In genomic region chr13:95573226-95573625, GRCh38 we compare ENCODE assay signal across 27 cellular contexts. TPM values are rescaled to one million over a fixed set of nuclear protein-coding genes. Genes with fewer than 3 reads are reported as not detected.
DNase-seq lines count a peak whose midpoint lies in the region; ATAC-seq, FAIRE-seq and TF ChIP-seq lines count a peak whose summit lies in the region.
"Had no signal": no experiment of that assay in that cellular context is flagged by ENCODE, and none has a peak within 500 bp of the region (broad histone marks: within the 10 kb centered on the region; RNA-seq: fewer than 3 reads in every experiment).

No MANE protein-coding gene starts in this region.

- no peaks in the 10 kb centered on the region for H3K79me2 ChIP-seq in PC-9 (ENCODE audit: low read depth)

- TF ChIP-seq CTCF in PC-9 (conservative IDR thresholded peaks at IDR 0.05) (no peak), epithelial cell of esophagus (IDR thresholded peaks at IDR 0.05; ENCODE audit: insufficient read depth, low read depth, low read length, missing control alignments) (no peak), osteocyte (IDR thresholded peaks at IDR 0.05) (no peak)

- peaks cover 6% of the 10 kb centered on the region; the same call in 1 of the 2 replicates for H3F3A ChIP-seq in PC-9 (ENCODE audit: insufficient read depth, low read depth)

- no peaks in the 10 kb centered on the region for H3K9me2 ChIP-seq in PC-9 (ENCODE audit: insufficient read depth)

- H3K27me3 ChIP-seq in PC-9 (ENCODE audit: insufficient read depth, low read depth) = no peaks in the 10 kb centered on the region
- H3K27me3 ChIP-seq: spleen had no signal

- intact Hi-C loops in PC-9 (cut with micrococcal nuclease; ENCODE audit: unreplicated experiment) = no loop called here

- H3K4me1 ChIP-seq in PC-9 (replicated peaks; ENCODE audit: insufficient read depth) = peaks cover 14% of the 10 kb centered on the region
- H3K4me1 ChIP-seq: spleen had no signal

- FAIRE-seq in frontal cortex (lab: Jason Lieb, UNC) = no peak
- FAIRE-seq: GM18507, keratinocyte had no signal

- no peaks in the 10 kb centered on the region for H3K4me1 Mint-ChIP-seq in activated T-helper 17 cell treated with anti-CD3 and anti-CD28 coated beads, Interleukin-2, amount 50 U/mL, for 72 hours
- H3K4me1 Mint-ChIP-seq in osteocyte (ENCODE audit: unreplicated experiment) = peaks cover 4% of the 10 kb centered on the region
- H3K4me1 Mint-ChIP-seq: activated CD4-positive, alpha-beta memory T cell treated with anti-CD3 and anti-CD28 coated beads, Interleukin-2, amount 10 ng/mL, durations not matched to agents 7 days and 5 days; stimulated activated naive CD8-positive, alpha-beta T cell treated with anti-CD3 and anti-CD28 coated beads, Interleukin-15, amount 100 ng/mL, for 72 hours had no signal

- H3K27ac ChIP-seq in PC-9 = peak overlapping the region; percentile 61
- H3K27ac ChIP-seq: spleen, WERI-Rb-1 had no signal

- H3K9me3 Mint-ChIP-seq in activated T-helper 17 cell treated with anti-CD3 and anti-CD28 coated beads, Interleukin-2, amount 50 U/mL, for 72 hours = no peaks in the 10 kb centered on the region
- no peaks in the 10 kb centered on the region for H3K9me3 Mint-ChIP-seq in osteocyte (ENCODE audit: unreplicated experiment)
- H3K9me3 Mint-ChIP-seq: activated CD4-positive, alpha-beta memory T cell treated with anti-CD3 and anti-CD28 coated beads, Interleukin-2, amount 10 ng/mL, durations not matched to agents 7 days and 5 days; activated naive CD4-positive, alpha-beta T cell treated with anti-CD3 and anti-CD28 coated beads for 36 hours; effector memory CD8-positive, alpha-beta T cell; stimulated activated naive CD8-positive, alpha-beta T cell treated with anti-CD3 and anti-CD28 coated beads, Interleukin-15, amount 100 ng/mL, for 72 hours; type B pancreatic cell had no signal

- no peak overlapping the region for H3K27ac Mint-ChIP-seq in activated T-helper 17 cell treated with anti-CD3 and anti-CD28 coated beads, Interleukin-2, amount 50 U/mL, for 72 hours
- no peak overlapping the region for H3K27ac Mint-ChIP-seq in osteocyte (ENCODE audit: unreplicated experiment)
- H3K27ac Mint-ChIP-seq: activated CD4-positive, alpha-beta memory T cell treated with anti-CD3 and anti-CD28 coated beads, Interleukin-2, amount 10 ng/mL, durations not matched to agents 7 days and 5 days; activated naive CD4-positive, alpha-beta T cell treated with anti-CD3 and anti-CD28 coated beads for 36 hours; effector memory CD8-positive, alpha-beta T cell; stimulated activated naive CD8-positive, alpha-beta T cell treated with anti-CD3 and anti-CD28 coated beads, Interleukin-15, amount 100 ng/mL, for 72 hours; type B pancreatic cell had no signal

- peaks cover 33% of the 10 kb centered on the region for H3K27me3 Mint-ChIP-seq in activated T-helper 17 cell treated with anti-CD3 and anti-CD28 coated beads, Interleukin-2, amount 50 U/mL, for 72 hours
- peaks cover 13% of the 10 kb centered on the region for H3K27me3 Mint-ChIP-seq in osteocyte (ENCODE audit: unreplicated experiment)
- H3K27me3 Mint-ChIP-seq: type B pancreatic cell had no signal

- no peaks in the 10 kb centered on the region for H4K20me1 ChIP-seq in PC-9 (ENCODE audit: insufficient read depth)

- CTCF ChIA-PET in PC-9 (lab: Charles Lee) = no interaction called here

- no peaks in the 10 kb centered on the region for H3K36me3 Mint-ChIP-seq in activated T-helper 17 cell treated with anti-CD3 and anti-CD28 coated beads, Interleukin-2, amount 50 U/mL, for 72 hours (ENCODE audit: low read depth)
- peaks cover 15% of the 10 kb centered on the region for H3K36me3 Mint-ChIP-seq in osteocyte (ENCODE audit: unreplicated experiment)

- DNase-seq in HCEC 1CT = peak; percentile 22
- DNase-seq in PC-9 = peak; percentile 14 to 77
- peak; percentile 89 for DNase-seq in epithelial cell of esophagus (ENCODE audit: low read depth)
- DNase-seq in skeletal muscle cell (ENCODE audit: low read depth) = peak; percentile 31
- DNase-seq in frontal cortex (ENCODE audit: low spot score in 2 of 2) = no peak
- DNase-seq in osteocyte (ENCODE audit: extremely low spot score, unreplicated experiment) = no peak
- DNase-seq: activated CD4-positive, alpha-beta memory T cell treated with anti-CD3 and anti-CD28 coated beads, Interleukin-2, amount 10 ng/mL, durations not matched to agents 7 days and 5 days; activated naive CD4-positive, alpha-beta T cell treated with anti-CD3 and anti-CD28 coated beads for 36 hours; activated T-cell treated with anti-CD3 and anti-CD28 coated beads for 4 hours; anterior cingulate cortex; effector memory CD8-positive, alpha-beta T cell; foreskin melanocyte; hypothalamus; MM.1S; NCI-H1694; spleen; stimulated activated CD4-positive, alpha-beta T cell treated with anti-CD3 and anti-CD28 coated beads, Interleukin-4, amount 100 ng/mL, for 24 hours; stimulated activated naive CD8-positive, alpha-beta T cell treated with anti-CD3 and anti-CD28 coated beads, Interleukin-15, amount 100 ng/mL, for 72 hours; T-helper 2 cell; WERI-Rb-1 had no signal

- peaks cover 3% of the 10 kb centered on the region; the same call in 1 of the 2 replicates for H3K9me3 ChIP-seq in PC-9 (ENCODE audit: insufficient read depth, low read depth)
- H3K9me3 ChIP-seq: spleen had no signal

- ATAC-seq in activated T-helper 17 cell treated with anti-CD3 and anti-CD28 coated beads, Interleukin-2, amount 50 U/mL, for 72 hours (replicated peaks) = no peak
- ATAC-seq: effector memory CD8-positive, alpha-beta T cell; stimulated activated naive CD8-positive, alpha-beta T cell treated with anti-CD3 and anti-CD28 coated beads, Interleukin-15, amount 100 ng/mL, for 72 hours had no signal

- POLR2A ChIA-PET in PC-9 (lab: Charles Lee; ENCODE audit: unreplicated experiment) = no interaction called here

- no peak overlapping the region for H3K4me3 Mint-ChIP-seq in activated T-helper 17 cell treated with anti-CD3 and anti-CD28 coated beads, Interleukin-2, amount 50 U/mL, for 72 hours
- H3K4me3 Mint-ChIP-seq in osteocyte (ENCODE audit: unreplicated experiment) = no peak overlapping the region
- H3K4me3 Mint-ChIP-seq: activated CD4-positive, alpha-beta memory T cell treated with anti-CD3 and anti-CD28 coated beads, Interleukin-2, amount 10 ng/mL, durations not matched to agents 7 days and 5 days; activated naive CD4-positive, alpha-beta T cell treated with anti-CD3 and anti-CD28 coated beads for 36 hours; effector memory CD8-positive, alpha-beta T cell; stimulated activated naive CD8-positive, alpha-beta T cell treated with anti-CD3 and anti-CD28 coated beads, Interleukin-15, amount 100 ng/mL, for 72 hours; type B pancreatic cell had no signal

- peak overlapping the region; percentile 2 for H3K4me2 ChIP-seq in PC-9

- H3K4me3 ChIP-seq in PC-9 (no peak overlapping the region), epithelial cell of esophagus (ENCODE audit: low read length) (no peak overlapping the region), skeletal muscle cell (ENCODE audit: low read depth, low read length) (no peak overlapping the region)
- H3K4me3 ChIP-seq: lung, spleen had no signal

- BruUV-seq in PC-9 (replicated peaks; lab: Mats Ljungman, UMichigan) = no TSS peak

- H3K36me3 ChIP-seq in PC-9 (ENCODE audit: low read depth) = no peaks in the 10 kb centered on the region
- H3K36me3 ChIP-seq: spleen had no signal

- 0 out of 2 replicates have a peak overlapping the region, but pooled peaks have one; percentile 0 for H2AFZ ChIP-seq in PC-9

RNA-seq across cellular contexts. Expression of gene CLDN10, which starts 20.7 kb away (rescaled TPM):
- total RNA-seq in PC-9 (2021) = not detected in 2 replicates
- not detected for total RNA-seq in activated T-helper 17 cell treated with anti-CD3 and anti-CD28 coated beads, Interleukin-2, amount 50 U/mL, for 72 hours
- total RNA-seq in frontal cortex = 4.5 TPM
- total RNA-seq in osteocyte = not detected in 2 replicates
- total RNA-seq: activated CD4-positive, alpha-beta memory T cell treated with anti-CD3 and anti-CD28 coated beads, Interleukin-2, amount 10 ng/mL, durations not matched to agents 7 days and 5 days; activated naive CD4-positive, alpha-beta T cell treated with anti-CD3 and anti-CD28 coated beads for 36 hours; chondrocyte; SK-MEL-5 had no signal

Comparison
In these comparisons a context has a peak if more than half of its experiments do, and no peak if none do; other contexts are left out.
1. DNase-seq: peak in HCEC 1CT (single experiment), PC-9 (2 of 2), epithelial cell of esophagus (single experiment) and skeletal muscle cell (single experiment); none in frontal cortex (0 of 2) and osteocyte (single experiment).